10 cellular contexts compared by ENCODE assay signal in genomic region chr22:19582033-19582693, GRCh38. TPM values are rescaled to one million over a fixed set of nuclear protein-coding genes. Genes with fewer than 3 reads are reported as not detected.
"Had no signal": no experiment of that assay in that cellular context is flagged by ENCODE, and none has a peak within 500 bp of the region (broad histone marks: within the 10 kb centered on the region; RNA-seq: fewer than 3 reads in every experiment).

No MANE protein-coding gene starts in this region.

- H3K9ac ChIP-seq: KMS-11 had no signal

- H2AFZ ChIP-seq: GM23338 had no signal

- H3K27ac ChIP-seq: KMS-11 had no signal

- H3K4me3 ChIP-seq: GM23338 had no signal

- FAIRE-seq: H1, H54, HTR-8/SVneo had no signal

- H3K4me2 ChIP-seq: GM23338, KMS-11 had no signal

- DNase-seq: H9, HCEC 1CT, IMR-90, KBM-7 had no signal

- ATAC-seq: GM23338 had no signal

RNA-seq across cellular contexts. Expression of gene CLDN5, which starts 58.0 kb away (rescaled TPM):
- total RNA-seq: HT-29 had no signal
